Comparison of ENCODE assay signal across 26 cellular contexts in genomic region chr14:100176811-100177327, GRCh38. TPM values are rescaled to one million over a fixed set of nuclear protein-coding genes. Genes with fewer than 3 reads are reported as not detected.
"Had no signal": no experiment of that assay in that cellular context is flagged by ENCODE, and none has a peak within 500 bp of the region (broad histone marks: within the 10 kb centered on the region; RNA-seq: fewer than 3 reads in every experiment).

No MANE protein-coding gene starts in this region.

- H3K27me3 ChIP-seq: adrenal gland, SJCRH30 had no signal

- ATAC-seq: activated CD4-positive, alpha-beta T cell treated with anti-CD3 and anti-CD28 coated beads for 36 hours; activated CD8-positive, alpha-beta T cell treated with anti-CD3 and anti-CD28 coated beads for 36 hours; Panc1; Right ventricle myocardium inferior had no signal

- H3K9me3 ChIP-seq: adrenal gland, SJCRH30, SK-N-SH had no signal

- H3K4me3 ChIP-seq: adrenal gland, SJCRH30 had no signal

- H3K27ac ChIP-seq: adrenal gland, SJCRH30, WERI-Rb-1 had no signal

- DNase-seq: activated CD4-positive, alpha-beta T cell treated with anti-CD3 and anti-CD28 coated beads for 36 hours; activated CD8-positive, alpha-beta memory T cell treated with anti-CD3 and anti-CD28 coated beads, Interleukin-2, amount 50 U/mL, for 4 hours; activated CD8-positive, alpha-beta T cell treated with anti-CD3 and anti-CD28 coated beads for 36 hours; activated naive CD4-positive, alpha-beta T cell treated with anti-CD3 and anti-CD28 coated beads, Interleukin-2, amount 50 U/mL, for 16 hours; activated naive CD8-positive, alpha-beta T cell treated with anti-CD3 and anti-CD28 coated beads, Interleukin-2, amount 10 ng/mL, durations not matched to agents 7 days and 5 days; adrenal gland; anterior cingulate cortex; MV-4-11; NCI-H1092 treated with DMSO at 0.1 percent for 48 hours; NCI-H1417 treated with DMSO at 0.1 percent for 48 hours; NCI-H1694; NCI-H2029; NCI-H2107; NCI-H345; NCI-H510A; NCI-H526 treated with DMSO at 0.1 percent for 48 hours; NK-92 treated with Interleukin-12 subunit alpha and Interleukin-12 subunit beta, amount 100 ng/mL, for 24 hours; OCI-M1; RPMI8226; SJCRH30; SK-N-SH; T-helper 1 cell; WERI-Rb-1 had no signal

- H3K4me1 ChIP-seq: adrenal gland, SJCRH30 had no signal

RNA-seq across cellular contexts. Expression of gene DEGS2, which starts 17.4 kb away (rescaled TPM):
- total RNA-seq: LHCN-M2, Right ventricle myocardium inferior, SJCRH30 had no signal
